In genomic region chr2:227325056-227325823, GRCh38 we compare ENCODE assay signal across 8 cellular contexts. TPM values are rescaled to one million over a fixed set of nuclear protein-coding genes. Genes with fewer than 3 reads are reported as not detected.
DNase-seq lines count a peak whose midpoint lies in the region; ATAC-seq and TF ChIP-seq lines count a peak whose summit lies in the region.

MFF (plus strand) TSS chr2:227325251; CDS start chr2:227330666, 5,415 bp downstream.

- H3K4me3 ChIP-seq in prostate gland (peak within 1 kb of the TSS; percentile 94), urinary bladder (ENCODE audit: low read depth, low read length) (peak within 1 kb of the TSS; percentile 90)

- H3K36me3 ChIP-seq in prostate gland, result no peaks in the 10 kb centered on the region
- no peaks in the 10 kb centered on the region for H3K36me3 ChIP-seq in urinary bladder (ENCODE audit: insufficient read depth)

- peak; percentile 90 for DNase-seq in NCI-H1694 treated with DMSO at 0.1 percent for 48 hours (lab: John Stamatoyannopoulos, UW)
- DNase-seq in T-helper 2 cell, result peak; percentile 80 to 98 (median 91)
- DNase-seq in left ventricle myocardium superior, result peak; percentile 96
- DNase-seq in prostate gland (ENCODE audit: low spot score), result peak; percentile 93

- TF ChIP-seq CTCF in prostate gland (IDR thresholded peaks at IDR 0.05), result peak in 2 of 4 experiments; percentile 28 to 35

- TF ChIP-seq POLR2A in prostate gland (IDR thresholded peaks at IDR 0.05), result peak; percentile 63

- H3K27me3 ChIP-seq in prostate gland (replicated peaks; ENCODE audit: insufficient read depth), result no peaks in the 10 kb centered on the region

- H3K4me1 ChIP-seq in prostate gland (replicated peaks) (no peaks in the 10 kb centered on the region), urinary bladder (ENCODE audit: insufficient read depth) (no peaks in the 10 kb centered on the region)

- H3K27ac ChIP-seq in angular gyrus (ENCODE audit: low read depth, low read length), result peak within 1 kb of the TSS; percentile 73
- peak within 1 kb of the TSS; percentile 91 to 93 for H3K27ac ChIP-seq in prostate gland
- H3K27ac ChIP-seq in urinary bladder (ENCODE audit: low read depth), result peak within 1 kb of the TSS; percentile 88

- ATAC-seq in GM18498 (IDR thresholded peaks at IDR 0.05; ENCODE audit: unreplicated experiment) (peak; percentile 98), HG02938 (IDR thresholded peaks at IDR 0.05; ENCODE audit: unreplicated experiment) (peak; percentile 97), left ventricle myocardium superior (peak; percentile 100)

- H3K9me3 ChIP-seq in prostate gland, result no peaks in the 10 kb centered on the region

- intact Hi-C loops in left ventricle myocardium superior (cut with micrococcal nuclease) (no loop called here), prostate gland (cut with DNase I) (loop anchor here (10.0 kb wide), 1 partner anchor 190 kb away; no protein-coding TSS in a partner anchor)

- WGBS in prostate gland, result under 1% methylated on average over 58 of the region's 67 CpGs
- WGBS in urinary bladder, result under 1% methylated on average over 67 of the region's 67 CpGs

RNA-seq across cellular contexts. Expression of gene MFF, which starts in this region (rescaled TPM):
- 101 TPM for total RNA-seq in left ventricle myocardium superior
- 100 to 1,000 TPM in 1 of 2 donors, 10 to 100 TPM in 1; 94.7 to 180 TPM for total RNA-seq in prostate gland
- total RNA-seq in urinary bladder, result 126 TPM
- polyA plus RNA-seq in urinary bladder, result 78.2 TPM

Comparison
In these comparisons a context has a peak if more than half of its experiments do, and no peak if none do; other contexts are left out.
1. Peak in every context shown above with its lines: DNase-seq, ATAC-seq, H3K4me3 ChIP-seq and H3K27ac ChIP-seq.